ENCODE assay signal across 21 cellular contexts in the genomic region with DNA sequence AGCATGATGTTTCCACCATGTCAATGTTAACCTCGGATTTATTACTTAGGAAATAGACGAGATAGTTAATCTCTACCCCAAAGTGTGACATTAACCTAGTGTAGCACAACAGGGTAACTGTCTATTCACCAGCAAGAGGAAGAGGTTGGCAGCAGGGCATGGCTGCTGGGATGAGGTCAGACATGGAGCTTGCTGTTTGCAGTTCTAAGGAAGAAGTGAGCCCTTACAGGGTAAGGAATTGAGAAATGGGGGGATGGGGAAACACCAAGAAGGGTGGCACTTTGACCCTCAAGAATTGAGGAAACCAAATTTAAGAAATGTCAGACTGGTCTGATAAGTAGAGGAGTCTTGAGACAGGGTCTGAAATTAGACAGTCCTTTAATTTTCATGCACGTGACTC.
"Had no signal": no experiment of that assay in that cellular context is flagged by ENCODE, and none has a peak within 500 bp of the region (broad histone marks: within the 10 kb centered on the region; RNA-seq: fewer than 3 reads in every experiment).

No MANE protein-coding gene starts in this region.

- H3K4me1 Mint-ChIP-seq: nephron progenitor cell; stimulated activated naive B cell treated with anti-CD40 and anti-IgM and Interleukin-4, amounts not matched to agents 10 μg/mL and 1 μg/mL and 100 μg/mL, for 72 hours had no signal

- H3K4me3 ChIP-seq: esophagus muscularis mucosa, gastrocnemius medialis, heart right ventricle, left lung, lung, right atrium auricular region, sigmoid colon, skin epidermis, testis, tibial nerve had no signal

- ATAC-seq: effector memory CD8-positive, alpha-beta T cell; gastrocnemius medialis; heart right ventricle; left lung; stimulated activated naive B cell treated with anti-CD40 and anti-IgM and Interleukin-4, amounts not matched to agents 10 μg/mL and 1 μg/mL and 100 μg/mL, for 72 hours; stimulated activated naive CD8-positive, alpha-beta T cell treated with anti-CD3 and anti-CD28 coated beads, Interleukin-15, amount 100 ng/mL, for 72 hours had no signal

- H3K27me3 ChIP-seq: gastrocnemius medialis, right atrium auricular region, sigmoid colon, testis, tibial nerve had no signal

- H3K36me3 Mint-ChIP-seq: naive B cell; stimulated activated naive B cell treated with anti-CD40 and anti-IgM and Interleukin-4, amounts not matched to agents 10 μg/mL and 1 μg/mL and 100 μg/mL, for 72 hours had no signal

- H3K9me3 ChIP-seq: gastrocnemius medialis, left lung, right atrium auricular region, testis had no signal

- DNase-seq: effector memory CD8-positive, alpha-beta T cell; gastrocnemius medialis; heart right ventricle; islet precursor cell; left lung; mesendoderm; naive B cell; nephron progenitor cell; posterior cingulate gyrus; sigmoid colon; stimulated activated CD4-positive, alpha-beta T cell treated with anti-CD3 and anti-CD28 coated beads, Interleukin-2, amount 100 ng/mL, for 24 hours; stimulated activated CD4-positive, alpha-beta T cell treated with anti-CD3 and anti-CD28 coated beads, Interleukin-4, amount 100 ng/mL, for 4 hours; stimulated activated naive B cell treated with anti-CD40 and anti-IgM and Interleukin-4, amounts not matched to agents 10 μg/mL and 1 μg/mL and 100 μg/mL, for 72 hours; stimulated activated naive CD8-positive, alpha-beta T cell treated with anti-CD3 and anti-CD28 coated beads, Interleukin-15, amount 100 ng/mL, for 72 hours; testis had no signal

- H3K9me3 Mint-ChIP-seq: effector memory CD8-positive, alpha-beta T cell had no signal

- H3K4me3 Mint-ChIP-seq: effector memory CD8-positive, alpha-beta T cell; naive B cell; nephron progenitor cell; stimulated activated naive B cell treated with anti-CD40 and anti-IgM and Interleukin-4, amounts not matched to agents 10 μg/mL and 1 μg/mL and 100 μg/mL, for 72 hours; stimulated activated naive CD8-positive, alpha-beta T cell treated with anti-CD3 and anti-CD28 coated beads, Interleukin-15, amount 100 ng/mL, for 72 hours had no signal

- H3K36me3 ChIP-seq: esophagus muscularis mucosa, gastrocnemius medialis, left lung, right atrium auricular region, sigmoid colon, tibial nerve had no signal

- H3K27me3 Mint-ChIP-seq: stimulated activated naive CD8-positive, alpha-beta T cell treated with anti-CD3 and anti-CD28 coated beads, Interleukin-15, amount 100 ng/mL, for 72 hours had no signal

- H3K27ac Mint-ChIP-seq: effector memory CD8-positive, alpha-beta T cell; naive B cell; nephron progenitor cell; stimulated activated naive B cell treated with anti-CD40 and anti-IgM and Interleukin-4, amounts not matched to agents 10 μg/mL and 1 μg/mL and 100 μg/mL, for 72 hours; stimulated activated naive CD8-positive, alpha-beta T cell treated with anti-CD3 and anti-CD28 coated beads, Interleukin-15, amount 100 ng/mL, for 72 hours had no signal

- H3K27ac ChIP-seq: epithelial cell of prostate, esophagus muscularis mucosa, gastrocnemius medialis, heart right ventricle, left lung, right atrium auricular region, sigmoid colon, skin epidermis, testis, tibial nerve had no signal

- H3K4me1 ChIP-seq: esophagus muscularis mucosa, gastrocnemius medialis, left lung, right atrium auricular region, sigmoid colon, testis, tibial nerve had no signal
